ENCODE assay signal across 8 cellular contexts in the genomic region with DNA sequence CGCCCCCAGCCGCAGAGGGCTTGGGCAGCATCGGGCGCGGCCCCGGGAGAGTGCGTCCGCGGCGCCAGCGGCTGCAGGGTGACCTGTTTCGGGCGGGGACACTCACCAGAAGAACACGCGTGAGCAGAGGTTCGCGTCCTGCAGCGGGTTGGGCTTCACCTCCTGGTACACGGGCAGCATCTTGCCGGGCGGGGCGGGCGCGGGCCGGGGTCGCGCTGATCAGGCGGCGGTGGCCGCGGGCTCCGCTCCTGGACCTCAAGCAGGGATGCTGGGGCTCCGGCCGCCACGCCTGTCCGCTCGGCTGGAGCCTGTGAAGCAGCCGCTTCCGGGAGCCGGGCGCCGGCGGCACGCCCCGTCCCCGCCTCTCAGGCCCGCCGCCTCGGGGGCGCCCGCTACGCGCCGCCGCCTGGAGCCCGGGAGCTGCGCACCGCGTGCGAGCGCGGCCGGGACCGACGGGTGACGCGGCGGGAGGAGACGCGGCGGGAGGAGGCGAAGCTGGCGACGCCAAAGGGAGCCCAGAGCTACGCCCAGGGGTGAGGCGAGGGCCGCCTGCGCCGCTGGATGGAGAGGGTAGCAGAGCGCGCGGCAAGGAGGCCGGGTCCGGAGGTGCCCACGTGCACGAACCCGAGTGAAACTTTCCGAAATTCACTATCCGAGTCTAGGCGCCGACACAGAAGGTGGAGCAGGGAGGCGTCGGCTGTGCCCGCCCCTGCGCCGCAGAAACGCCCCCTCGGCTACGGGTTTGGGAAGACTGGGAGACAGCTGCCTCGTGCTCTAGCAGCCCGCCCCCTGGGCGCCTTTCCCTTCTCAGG. TPM values are rescaled to one million over a fixed set of nuclear protein-coding genes. Genes with fewer than 3 reads are reported as not detected.
DNase-seq lines count a peak whose midpoint lies in the region; ATAC-seq and TF ChIP-seq lines count a peak whose summit lies in the region.

TSS of gene ABCC4 (minus strand) at position 317 of the 812 bp plus-strand sequence. CDS start at position 180, 137 bp downstream.

- ATAC-seq in GM21515 (IDR thresholded peaks at IDR 0.05; ENCODE audit: unreplicated experiment): peak; percentile 83
- ATAC-seq in foreskin keratinocyte: peak; percentile 84

- peaks cover 8% of the 10 kb centered on the region for H3F3A ChIP-seq in neural progenitor cell (ENCODE audit: low read depth)

- peak within 1 kb of the TSS; percentile 92 for H3K4me2 ChIP-seq in neural progenitor cell

- 0 to 1% methylated on average over 21 to 92 of the region's 102 CpGs for WGBS in testis, 2 donors

- intact Hi-C loops in testis (cut with DNase I; ENCODE audit: low total_unique reads): loop anchor here (10.0 kb wide), 1 partner anchor 103 kb away; no protein-coding TSS in a partner anchor

- TF ChIP-seq CTCF in RWPE1 (conservative IDR thresholded peaks at IDR 0.05; ENCODE audit: low read depth) (no peak), foreskin keratinocyte (conservative IDR thresholded peaks at IDR 0.05) (no peak), neural progenitor cell (IDR thresholded peaks at IDR 0.05) (no peak), testis (IDR thresholded peaks at IDR 0.05) (no peak)

- no peaks in the 10 kb centered on the region for H3K36me3 ChIP-seq in HUES6 (ENCODE audit: control insufficient read depth, insufficient read depth, low read length)
- no peaks in the 10 kb centered on the region for H3K36me3 ChIP-seq in neural progenitor cell
- no peaks in the 10 kb centered on the region for H3K36me3 ChIP-seq in testis (ENCODE audit: low read depth, missing control alignments)

- H3K4me3 ChIP-seq in HUES6 (ENCODE audit: low read depth, low read length) (peak within 1 kb of the TSS; percentile 74), neural progenitor cell (peak within 1 kb of the TSS; percentile 75), testis (peak within 1 kb of the TSS; percentile 72 to 77)

- H3K9me3 ChIP-seq in HUES6 (ENCODE audit: control insufficient read depth, insufficient read depth, low read depth, low read length) (no peaks in the 10 kb centered on the region), neural progenitor cell (ENCODE audit: low read depth) (no peaks in the 10 kb centered on the region), testis (no peaks in the 10 kb centered on the region)

- H3K79me2 ChIP-seq in neural progenitor cell (ENCODE audit: low read depth): no peaks in the 10 kb centered on the region

- H3K27ac Mint-ChIP-seq in neural progenitor cell: peak within 1 kb of the TSS; percentile 69

- peaks cover 2% of the 10 kb centered on the region for H3K36me3 Mint-ChIP-seq in neural progenitor cell

- peak within 1 kb of the TSS; percentile 98 for H2AFZ ChIP-seq in neural progenitor cell (replicated peaks)

- H3K27me3 ChIP-seq in HUES6 (ENCODE audit: control insufficient read depth, insufficient read depth, low read length) (peaks cover 34% of the 10 kb centered on the region), foreskin keratinocyte (no peaks in the 10 kb centered on the region), neural progenitor cell (peaks cover 23% of the 10 kb centered on the region), testis (no peaks in the 10 kb centered on the region)

- no peak for TF ChIP-seq POLR2A in testis (IDR thresholded peaks at IDR 0.05)

- H3K27ac ChIP-seq in HUES6 (ENCODE audit: low read depth, low read length) (no peak within 1 kb of the TSS), RWPE1 (peak within 1 kb of the TSS; percentile 79), foreskin keratinocyte (peak within 1 kb of the TSS; percentile 80), neural progenitor cell (no peak within 1 kb of the TSS), testis (peak within 1 kb of the TSS; percentile 18 to 72)

- H3K9ac ChIP-seq in HUES6 (ENCODE audit: low read length) (peak within 1 kb of the TSS; percentile 63), neural progenitor cell (no peak within 1 kb of the TSS)

- H3K27me3 Mint-ChIP-seq in neural progenitor cell (ENCODE audit: insufficient read depth, low read depth): no peaks in the 10 kb centered on the region

- H3K4me1 ChIP-seq in HUES6 (ENCODE audit: control insufficient read depth, insufficient read depth, low read length): no peaks in the 10 kb centered on the region
- H3K4me1 ChIP-seq in foreskin keratinocyte: peaks cover 5% of the 10 kb centered on the region
- H3K4me1 ChIP-seq in neural progenitor cell: peaks cover 13% of the 10 kb centered on the region
- H3K4me1 ChIP-seq in testis: no peaks in the 10 kb centered on the region

- H4K20me1 ChIP-seq in neural progenitor cell (ENCODE audit: low read depth): no peaks in the 10 kb centered on the region

- POLR2A ChIA-PET in RWPE1 (lab: Yijun Ruan, JAX; ENCODE audit: low non-redundant PET): interaction anchor here (0.6 kb wide), 1 partner anchor 79 kb away, joined by 9 read pairs; no protein-coding TSS in a partner anchor

- peak within 1 kb of the TSS; percentile 93 for H3K4me3 Mint-ChIP-seq in neural progenitor cell

- CTCF ChIA-PET in RWPE1 (lab: Yijun Ruan, JAX): interaction anchor here (0.6 to 1.1 kb wide), 5 partner anchors 13 to 205 kb away, joined by 3 to 6 read pairs (median 3); no protein-coding TSS in a partner anchor

- DNase-seq in DMS53 (lab: John Stamatoyannopoulos, UW): peak; percentile 81
- peak; percentile 68 for DNase-seq in RWPE1 (ENCODE audit: low spot score)
- DNase-seq in activated effector memory CD4-positive, alpha-beta T cell treated with Interleukin-2 at 50 U/mL for 16 hours: peak; percentile 43
- peak in 1 of 2 donors; percentile 68 for DNase-seq in foreskin keratinocyte
- DNase-seq in neural progenitor cell (ENCODE audit: low spot score): peak; percentile 91
- DNase-seq in testis: peak; percentile 76

- H3K4me1 Mint-ChIP-seq in neural progenitor cell: peaks cover 29% of the 10 kb centered on the region

- no peaks in the 10 kb centered on the region for H3K9me3 Mint-ChIP-seq in neural progenitor cell

RNA-seq across cellular contexts. Expression of gene ABCC4, which starts in this region (rescaled TPM):
- total RNA-seq in foreskin keratinocyte (12.7 and 15.0 TPM in 2 replicates), neural progenitor cell (ENCODE audit: low replicate concordance) (16.6 and 23.6 TPM in 2 replicates), testis (10 to 100 TPM; 14.9 to 23.5 TPM)
- polyA plus RNA-seq in foreskin keratinocyte (3.1 and 3.2 TPM in 2 replicates), testis (ENCODE audit: insufficient read depth, low read depth, low replicate concordance) (11.0 TPM)

Comparison
In these comparisons a context has a peak if more than half of its experiments do, and no peak if none do; other contexts are left out.
1. H3K27ac ChIP-seq: peak in RWPE1 (single experiment), foreskin keratinocyte (single experiment) and testis (2 of 2); none in HUES6 (single experiment) and neural progenitor cell (single experiment).
2. Peak in every context shown above with its lines, with median percentiles within 50 percentile points of each other: H3K4me3 ChIP-seq.